ENCODE assay signal across 8 cellular contexts in genomic region chr7:155206286-155207020, GRCh38.
DNase-seq lines count a peak whose midpoint lies in the region; ATAC-seq and TF ChIP-seq lines count a peak whose summit lies in the region.

No MANE protein-coding gene starts in this region.

- H3K9ac ChIP-seq in mucosa of rectum (ENCODE audit: low read depth in 1 of 2, low read length in 2 of 2) = peak overlapping the region; percentile 57 to 68

- peak; percentile 46 for ATAC-seq in GM19395 (IDR thresholded peaks at IDR 0.05; ENCODE audit: unreplicated experiment)
- peak; percentile 25 to 28 for ATAC-seq in activated CD4-positive, CD25-positive, alpha-beta regulatory T cell treated with anti-CD3 and anti-CD28 coated beads, Interleukin-2, amount 50 U/mL, for 24 hours
- ATAC-seq in stimulated activated memory B cell treated with anti-CD40 and anti-IgM and Interleukin-4, amounts not matched to agents 10 μg/mL and 1 μg/mL and 100 μg/mL, for 72 hours = peak; percentile 68

- H3K36me3 Mint-ChIP-seq in chondrocyte (ENCODE audit: low read depth) = no peaks in the 10 kb centered on the region
- H3K36me3 Mint-ChIP-seq in stimulated activated memory B cell treated with anti-CD40 and anti-IgM and Interleukin-4, amounts not matched to agents 10 μg/mL and 1 μg/mL and 100 μg/mL, for 72 hours = peaks cover 10% of the 10 kb centered on the region

- peaks cover 0 to 3% of the 10 kb centered on the region in 2 donors for H3K4me1 ChIP-seq in mucosa of rectum (ENCODE audit: control insufficient read depth in 2 of 2, insufficient read depth in 2 of 2, low read length in 2 of 2)

- peaks cover 29% of the 10 kb centered on the region for H3K4me1 Mint-ChIP-seq in chondrocyte (ENCODE audit: low read depth)
- H3K4me1 Mint-ChIP-seq in stimulated activated memory B cell treated with anti-CD40 and anti-IgM and Interleukin-4, amounts not matched to agents 10 μg/mL and 1 μg/mL and 100 μg/mL, for 72 hours = peaks cover 47% of the 10 kb centered on the region

- peak overlapping the region; percentile 98 for H3K27ac Mint-ChIP-seq in chondrocyte (ENCODE audit: unreplicated experiment)
- peak overlapping the region; percentile 98 for H3K27ac Mint-ChIP-seq in stimulated activated memory B cell treated with anti-CD40 and anti-IgM and Interleukin-4, amounts not matched to agents 10 μg/mL and 1 μg/mL and 100 μg/mL, for 72 hours

- no peaks in the 10 kb centered on the region for H3K27me3 ChIP-seq in HL-60 (ENCODE audit: insufficient read depth, poor library complexity, severe bottlenecking)
- H3K27me3 ChIP-seq in mucosa of rectum (ENCODE audit: control insufficient read depth in 2 of 2, insufficient read depth in 2 of 2, low read length in 2 of 2) = no peaks in the 10 kb centered on the region

- DNase-seq in AG09319 (ENCODE audit: extremely low read depth, low read depth) (peak; percentile 31), HL-60 (ENCODE audit: low read depth in 1 of 2, low spot score in 1 of 2) (peak; percentile 83 to 84), chondrocyte (ENCODE audit: low spot score) (no peak), iPS-NIHi11 (ENCODE audit: low spot score) (no peak)

- no peaks in the 10 kb centered on the region for H3K9me3 ChIP-seq in mucosa of rectum (ENCODE audit: control insufficient read depth in 2 of 2, low read length in 2 of 2)

- H3K4me3 ChIP-seq in HL-60 (replicated peaks; ENCODE audit: insufficient read depth, low read length) (peak overlapping the region; percentile 27), mucosa of rectum (ENCODE audit: low read length in 2 of 2) (peak overlapping the region; percentile 60 to 81)

- peak overlapping the region; percentile 68 for H3K4me3 Mint-ChIP-seq in chondrocyte (ENCODE audit: unreplicated experiment)
- peak overlapping the region; percentile 79 for H3K4me3 Mint-ChIP-seq in stimulated activated memory B cell treated with anti-CD40 and anti-IgM and Interleukin-4, amounts not matched to agents 10 μg/mL and 1 μg/mL and 100 μg/mL, for 72 hours

- H3K27me3 Mint-ChIP-seq in chondrocyte (ENCODE audit: low read depth) = no peaks in the 10 kb centered on the region
- H3K27me3 Mint-ChIP-seq in stimulated activated memory B cell treated with anti-CD40 and anti-IgM and Interleukin-4, amounts not matched to agents 10 μg/mL and 1 μg/mL and 100 μg/mL, for 72 hours = peaks cover 6% of the 10 kb centered on the region

- TF ChIP-seq CTCF in AG09319 (IDR thresholded peaks at IDR 0.05; ENCODE audit: low read depth, low read length) (no peak), HL-60 (IDR thresholded peaks at IDR 0.05; ENCODE audit: insufficient read depth, low read length) (no peak), chondrocyte (IDR thresholded peaks at IDR 0.05) (no peak)

- H3K9me3 Mint-ChIP-seq in chondrocyte (ENCODE audit: low read depth) = no peaks in the 10 kb centered on the region
- H3K9me3 Mint-ChIP-seq in stimulated activated memory B cell treated with anti-CD40 and anti-IgM and Interleukin-4, amounts not matched to agents 10 μg/mL and 1 μg/mL and 100 μg/mL, for 72 hours = peaks cover 21% of the 10 kb centered on the region

- H3K27ac ChIP-seq in HL-60 (replicated peaks) (peak overlapping the region; percentile 60), mucosa of rectum (ENCODE audit: low read depth in 2 of 2, low read length in 2 of 2) (peak overlapping the region; percentile 73 to 91)

- no peaks in the 10 kb centered on the region for H3K36me3 ChIP-seq in mucosa of rectum (ENCODE audit: control insufficient read depth in 2 of 2, insufficient read depth in 2 of 2, low read length in 2 of 2)

Comparison
In these comparisons a context has a peak if more than half of its experiments do, and no peak if none do; other contexts are left out.
1. DNase-seq: peak in AG09319 (single experiment) and HL-60 (2 of 2); none in chondrocyte (single experiment) and iPS-NIHi11 (single experiment).
2. Peak in every context shown above with its lines, with median percentiles within 50 percentile points of each other: ATAC-seq.